16 cellular contexts compared by ENCODE assay signal in genomic region chr5:96149021-96149420, GRCh38.
"Had no signal": no experiment of that assay in that cellular context is flagged by ENCODE, and none has a peak within 500 bp of the region (broad histone marks: within the 10 kb centered on the region; RNA-seq: fewer than 3 reads in every experiment).

No MANE protein-coding gene starts in this region.

- H3K27ac ChIP-seq: adrenal gland, dorsolateral prefrontal cortex, esophagus muscularis mucosa, neutrophil, sigmoid colon, transverse colon had no signal

- H3K4me1 Mint-ChIP-seq: natural killer cell, T-helper 17 cell had no signal

- H3K36me3 ChIP-seq: adrenal gland, esophagus muscularis mucosa, neutrophil, sigmoid colon, transverse colon had no signal

- DNase-seq: activated CD4-positive, alpha-beta memory T cell treated with anti-CD3 and anti-CD28 coated beads for 36 hours; activated gamma-delta T cell treated with Interleukin-2 at 50 U/mL for 16 hours; activated T-cell treated with anti-CD3 and anti-CD28 coated beads for 4 hours; caudate nucleus; dorsolateral prefrontal cortex; natural killer cell; sigmoid colon; stimulated activated CD4-positive, alpha-beta T cell treated with anti-CD3 and anti-CD28 coated beads, Interleukin-1b, Interleukin-23, amount 100 ng/mL, for 48 hours; stimulated activated naive CD4-positive, alpha-beta T cell treated with Interleukin-2 at 50 U/mL for 16 hours; T-helper 17 cell; transverse colon had no signal

- H3K4me1 ChIP-seq: adrenal gland had no signal

- H3K9me3 ChIP-seq: adrenal gland, esophagus muscularis mucosa, neutrophil, sigmoid colon, transverse colon had no signal

- ATAC-seq: activated naive CD4-positive, alpha-beta T cell treated with anti-CD3 and anti-CD28 coated beads, Interleukin-2, amount 50 U/mL, for 72 hours; natural killer cell; T-helper 17 cell had no signal

- H3K4me3 ChIP-seq: adrenal gland, dorsolateral prefrontal cortex, esophagus muscularis mucosa, sigmoid colon, transverse colon had no signal

- H3K27me3 ChIP-seq: adrenal gland, dorsolateral prefrontal cortex, esophagus muscularis mucosa, neutrophil, sigmoid colon, transverse colon had no signal

- H3K4me3 Mint-ChIP-seq: activated CD4-positive, alpha-beta memory T cell treated with anti-CD3 and anti-CD28 coated beads for 36 hours; activated T-helper 1 cell treated with anti-CD3 and anti-CD28 coated beads, Interleukin-12 subunit alpha, Interleukin-12 subunit beta, Interleukin-2, Interleukin-4 antibody, amounts not matched to agents 30 ng/mL and 10 ng/mL and 1 ng/mL, durations not matched to agents 14 hours and 24 hours and 36 hours; natural killer cell; T-helper 17 cell had no signal

- H3K36me3 Mint-ChIP-seq: activated CD4-positive, alpha-beta memory T cell treated with anti-CD3 and anti-CD28 coated beads for 36 hours; activated naive CD4-positive, alpha-beta T cell treated with anti-CD3 and anti-CD28 coated beads, Interleukin-2, amount 50 U/mL, for 72 hours; natural killer cell had no signal

- H3K27me3 Mint-ChIP-seq: activated CD4-positive, alpha-beta memory T cell treated with anti-CD3 and anti-CD28 coated beads for 36 hours had no signal

- H3K27ac Mint-ChIP-seq: activated CD4-positive, alpha-beta memory T cell treated with anti-CD3 and anti-CD28 coated beads for 36 hours; activated naive CD4-positive, alpha-beta T cell treated with anti-CD3 and anti-CD28 coated beads, Interleukin-2, amount 50 U/mL, for 72 hours; activated T-helper 1 cell treated with anti-CD3 and anti-CD28 coated beads, Interleukin-12 subunit alpha, Interleukin-12 subunit beta, Interleukin-2, Interleukin-4 antibody, amounts not matched to agents 30 ng/mL and 10 ng/mL and 1 ng/mL, durations not matched to agents 14 hours and 24 hours and 36 hours; natural killer cell; T-helper 17 cell had no signal

- H3K9me3 Mint-ChIP-seq: activated CD4-positive, alpha-beta memory T cell treated with anti-CD3 and anti-CD28 coated beads for 36 hours; activated naive CD4-positive, alpha-beta T cell treated with anti-CD3 and anti-CD28 coated beads, Interleukin-2, amount 50 U/mL, for 72 hours; activated T-helper 1 cell treated with anti-CD3 and anti-CD28 coated beads, Interleukin-12 subunit alpha, Interleukin-12 subunit beta, Interleukin-2, Interleukin-4 antibody, amounts not matched to agents 30 ng/mL and 10 ng/mL and 1 ng/mL, durations not matched to agents 14 hours and 24 hours and 36 hours; natural killer cell had no signal
